8 cellular contexts compared by ENCODE assay signal in genomic region chr2:54680397-54681032, GRCh38. TPM values are rescaled to one million over a fixed set of nuclear protein-coding genes. Genes with fewer than 3 reads are reported as not detected.
DNase-seq lines count a peak whose midpoint lies in the region; ATAC-seq and TF ChIP-seq lines count a peak whose summit lies in the region.

No MANE protein-coding gene starts in this region.

- H3K9me2 ChIP-seq in hepatocyte (replicated peaks; ENCODE audit: insufficient read depth): no peaks in the 10 kb centered on the region

- H3K27ac ChIP-seq in left lung (no peak overlapping the region), hepatocyte (no peak overlapping the region)

- no peaks in the 10 kb centered on the region for H4K20me1 ChIP-seq in hepatocyte (ENCODE audit: insufficient read depth, poor library complexity, severe bottlenecking)

- WGBS in hepatocyte (ENCODE audit: low lambda C conversion rate, missing lambda C conversion rate): 85% methylated on average over 6 of the region's 6 CpGs

- H3K4me3 ChIP-seq in left lung (no peak overlapping the region), hepatocyte (no peak overlapping the region)

- no peak overlapping the region for H3K4me2 ChIP-seq in hepatocyte

- CTCF ChIA-PET in activated CD4-positive, alpha-beta memory T cell treated with anti-CD3 and anti-CD28 coated beads, Interleukin-2, amount 10 ng/mL, durations not matched to agents 7 days and 5 days (lab: Charles Lee): interaction anchor here (0.7 to 6.5 kb wide), 8 partner anchors 12 to 183 kb away, joined by 4 to 34 read pairs (median 5); no protein-coding TSS in a partner anchor

- POLR2A ChIA-PET in activated CD4-positive, alpha-beta memory T cell treated with anti-CD3 and anti-CD28 coated beads, Interleukin-2, amount 10 ng/mL, durations not matched to agents 7 days and 5 days (lab: Charles Lee): interaction anchor here (0.7 to 1.6 kb wide), 5 partner anchors 7 to 121 kb away, joined by 3 to 4 read pairs (median 3); partner anchors contain the start of gene EML6

- H3K4me3 Mint-ChIP-seq in activated CD4-positive, alpha-beta memory T cell treated with anti-CD3 and anti-CD28 coated beads, Interleukin-2, amount 10 ng/mL, durations not matched to agents 7 days and 5 days: peak overlapping the region; percentile 69

- H3K36me3 ChIP-seq in left lung (no peaks in the 10 kb centered on the region), hepatocyte (replicated peaks; ENCODE audit: insufficient read depth, low read depth) (no peaks in the 10 kb centered on the region)

- intact Hi-C loops in Right ventricle myocardium inferior (cut with DNase I): no loop called here
- intact Hi-C loops in left cardiac atrium (cut with DNase I): no loop called here
- intact Hi-C loops in left lung (cut with DNase I): no loop called here

- no peaks in the 10 kb centered on the region for H3K9me3 Mint-ChIP-seq in activated CD4-positive, alpha-beta memory T cell treated with anti-CD3 and anti-CD28 coated beads, Interleukin-2, amount 10 ng/mL, durations not matched to agents 7 days and 5 days

- H3K36me3 Mint-ChIP-seq in activated CD4-positive, alpha-beta memory T cell treated with anti-CD3 and anti-CD28 coated beads, Interleukin-2, amount 10 ng/mL, durations not matched to agents 7 days and 5 days (ENCODE audit: low read depth): no peaks in the 10 kb centered on the region

- no peak overlapping the region for H2AFZ ChIP-seq in hepatocyte

- ATAC-seq in Right ventricle myocardium inferior (peak; percentile 65), left cardiac atrium (no peak), HG03064 (IDR thresholded peaks at IDR 0.05; ENCODE audit: low read depth, unreplicated experiment) (peak; percentile 55), left lung (no peak)

- DNase-seq in Right ventricle myocardium inferior (ENCODE audit: missing footprints) (no peak), left cardiac atrium (no peak), left lung (no peak), hepatocyte (ENCODE audit: low spot score) (no peak), NCI-H2227 (lab: John Stamatoyannopoulos, UW; ENCODE audit: unreplicated experiment) (no peak)
- DNase-seq in activated CD4-positive, alpha-beta memory T cell treated with anti-CD3 and anti-CD28 coated beads, Interleukin-2, amount 10 ng/mL, durations not matched to agents 7 days and 5 days: peak; percentile 52
- DNase-seq in stimulated activated CD4-positive, alpha-beta T cell treated with anti-CD3 and anti-CD28 coated beads, Interleukin-2, amount 100 ng/mL, for 48 hours: peak; percentile 24 to 27

- peaks cover 63% of the 10 kb centered on the region for H3K27me3 Mint-ChIP-seq in activated CD4-positive, alpha-beta memory T cell treated with anti-CD3 and anti-CD28 coated beads, Interleukin-2, amount 10 ng/mL, durations not matched to agents 7 days and 5 days

- H3K4me1 Mint-ChIP-seq in activated CD4-positive, alpha-beta memory T cell treated with anti-CD3 and anti-CD28 coated beads, Interleukin-2, amount 10 ng/mL, durations not matched to agents 7 days and 5 days: peaks cover 46% of the 10 kb centered on the region

- H3K27ac Mint-ChIP-seq in activated CD4-positive, alpha-beta memory T cell treated with anti-CD3 and anti-CD28 coated beads, Interleukin-2, amount 10 ng/mL, durations not matched to agents 7 days and 5 days: peak overlapping the region; percentile 60

- TF ChIP-seq CTCF in left lung (IDR thresholded peaks at IDR 0.05) (no peak), hepatocyte (IDR thresholded peaks at IDR 0.05; ENCODE audit: poor library complexity) (no peak)

- peaks cover 0 to 7% of the 10 kb centered on the region in 2 donors for H3K9me3 ChIP-seq in left lung
- H3K9me3 ChIP-seq in hepatocyte (ENCODE audit: low read depth): no peaks in the 10 kb centered on the region

- no peaks in the 10 kb centered on the region for H3K27me3 ChIP-seq in left lung
- H3K27me3 ChIP-seq in hepatocyte: no peaks in the 10 kb centered on the region

- H3K4me1 ChIP-seq in left lung: peaks cover 0 to 16% of the 10 kb centered on the region in 2 donors
- H3K4me1 ChIP-seq in hepatocyte (ENCODE audit: insufficient read depth): no peaks in the 10 kb centered on the region

- H3K79me2 ChIP-seq in hepatocyte: no peaks in the 10 kb centered on the region

RNA-seq across cellular contexts. Expression of gene EML6, which starts 42.9 kb away (rescaled TPM):
- total RNA-seq in Right ventricle myocardium inferior (0.16 TPM), left cardiac atrium (under 1 TPM; 0.52 to 0.62 TPM), left lung (1 to 10 TPM in 1 of 2 donors, under 1 TPM in 1; 0.73 to 1.3 TPM), hepatocyte (2.2 and 4.0 TPM in 2 replicates)
- 1 to 10 TPM in 1 of 2 experiments, under 1 TPM in 1; 0.95 to 1.8 TPM for total RNA-seq in activated CD4-positive, alpha-beta memory T cell treated with anti-CD3 and anti-CD28 coated beads, Interleukin-2, amount 10 ng/mL, durations not matched to agents 7 days and 5 days
- polyA plus RNA-seq in hepatocyte: 1.9 and 6.1 TPM in 2 replicates

Comparison
In these comparisons a context has a peak if more than half of its experiments do, and no peak if none do; other contexts are left out.
1. ATAC-seq: peak in Right ventricle myocardium inferior (single experiment) and HG03064 (single experiment); none in left cardiac atrium (0 of 2) and left lung (single experiment).
2. DNase-seq: peak in activated CD4-positive, alpha-beta memory T cell treated with anti-CD3 and anti-CD28 coated beads, Interleukin-2, amount 10 ng/mL, durations not matched to agents 7 days and 5 days (single experiment) and stimulated activated CD4-positive, alpha-beta T cell treated with anti-CD3 and anti-CD28 coated beads, Interleukin-2, amount 100 ng/mL, for 48 hours (2 of 2); none in Right ventricle myocardium inferior (single experiment), left cardiac atrium (single experiment), left lung (0 of 2), hepatocyte (single experiment) and NCI-H2227 (single experiment).